17 cellular contexts compared by ENCODE assay signal in the genomic region with DNA sequence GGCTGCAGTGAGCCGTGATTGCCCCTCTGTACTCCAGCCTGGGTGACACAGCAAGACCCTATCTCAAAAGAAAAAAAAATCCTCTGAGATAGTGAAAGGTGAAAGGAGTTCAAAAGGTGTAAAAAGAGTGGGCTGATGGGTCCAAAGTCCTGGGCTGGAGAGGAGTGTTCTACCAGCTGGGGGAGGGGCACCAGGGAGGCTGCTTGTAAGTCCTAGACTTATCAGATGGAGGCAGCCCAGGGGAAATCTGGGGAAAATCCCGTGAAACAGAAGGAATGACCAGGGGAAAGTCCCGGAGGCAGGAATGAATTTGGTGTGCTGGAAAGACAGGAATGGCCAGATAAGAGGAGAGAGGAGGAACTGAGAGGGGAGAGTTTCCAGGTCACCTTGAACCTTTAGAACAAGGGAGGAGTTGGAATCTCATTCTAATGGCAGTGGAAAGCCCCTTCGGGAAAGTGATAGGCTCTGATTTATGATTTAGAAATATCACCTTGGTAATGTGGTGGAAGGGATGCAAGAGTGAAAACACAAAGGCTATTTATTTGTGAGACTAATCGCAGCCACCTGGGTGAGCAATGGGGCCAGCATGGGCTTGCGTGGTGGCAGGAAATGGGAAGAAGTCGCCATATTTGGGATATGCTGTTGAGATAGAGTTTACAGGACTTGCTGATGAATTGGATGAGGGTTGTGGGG. TPM values are rescaled to one million over a fixed set of nuclear protein-coding genes. Genes with fewer than 3 reads are reported as not detected.
DNase-seq lines count a peak whose midpoint lies in the region; ATAC-seq and TF ChIP-seq lines count a peak whose summit lies in the region.
"Had no signal": no experiment of that assay in that cellular context is flagged by ENCODE, and none has a peak within 500 bp of the region (broad histone marks: within the 10 kb centered on the region; RNA-seq: fewer than 3 reads in every experiment).

No MANE protein-coding gene starts in this region.

- H3K27ac ChIP-seq in body of pancreas (peak overlapping the region; percentile 27 to 72 (median 49)), thymus (ENCODE audit: low read depth) (peak overlapping the region; percentile 52)
- H3K27ac ChIP-seq: C4-2B had no signal

- H3K27me3 ChIP-seq in body of pancreas (no peaks in the 10 kb centered on the region), thymus (ENCODE audit: control insufficient read depth, insufficient read depth) (no peaks in the 10 kb centered on the region)

- intact Hi-C loops in body of pancreas (cut with DNase I), result no loop called here
- intact Hi-C loops in Right ventricle myocardium superior (cut with DNase I), result no loop called here

- ATAC-seq in HG02798 (IDR thresholded peaks at IDR 0.05; ENCODE audit: poor library complexity, unreplicated experiment), result peak; percentile 42
- peak; percentile 92 for ATAC-seq in body of pancreas
- peak; percentile 90 for ATAC-seq in left lobe of liver
- no peak for ATAC-seq in GM18868 (IDR thresholded peaks at IDR 0.05; ENCODE audit: unreplicated experiment)
- no peak for ATAC-seq in Right ventricle myocardium superior (ENCODE audit: poor library complexity)
- ATAC-seq: naive thymus-derived CD8-positive, alpha-beta T cell; sciatic nerve; stimulated activated memory B cell treated with anti-CD40 and anti-IgM and Interleukin-4, amounts not matched to agents 10 μg/mL and 1 μg/mL and 100 μg/mL, for 72 hours had no signal

- TF ChIP-seq POLR2A in body of pancreas (IDR thresholded peaks at IDR 0.05), result no peak

- H3K36me3 ChIP-seq in body of pancreas (replicated peaks in 1 of 2; ENCODE audit: insufficient read depth in 1 of 2, low read depth in 2 of 2), result no peaks in the 10 kb centered on the region
- peaks cover 3% of the 10 kb centered on the region for H3K36me3 ChIP-seq in thymus (ENCODE audit: control insufficient read depth, insufficient read depth)
- H3K36me3 ChIP-seq: HAP-1 had no signal

- 29% methylated on average over 7 of the region's 7 CpGs for WGBS in body of pancreas, 2 donors
- WGBS in thymus, result 74% methylated on average over 7 of the region's 7 CpGs

- H3K9me3 ChIP-seq in body of pancreas (no peaks in the 10 kb centered on the region), thymus (ENCODE audit: control insufficient read depth) (no peaks in the 10 kb centered on the region)
- H3K9me3 ChIP-seq: HAP-1 had no signal

- no peak for TF ChIP-seq CTCF in body of pancreas (IDR thresholded peaks at IDR 0.05)

- peak; percentile 60 to 78 (median 68) for DNase-seq in body of pancreas
- DNase-seq in left lobe of liver (ENCODE audit: low spot score), result peak; percentile 63
- DNase-seq in NCI-H2107 treated with DMSO at 0.1 percent for 48 hours (lab: John Stamatoyannopoulos, UW; ENCODE audit: unreplicated experiment), result no peak
- no peak for DNase-seq in Right ventricle myocardium superior
- DNase-seq: activated CD4-positive, alpha-beta T cell treated with anti-CD3 and anti-CD28 coated beads for 48 hours; activated T-cell treated with anti-CD3 and anti-CD28 coated beads, Interleukin-2, amount 50 U/mL, for 48 hours; anterior cingulate cortex; glutamatergic neuron; naive thymus-derived CD8-positive, alpha-beta T cell; NCI-H187 treated with DMSO at 0.1 percent for 48 hours had no signal

- H3K4me3 ChIP-seq in body of pancreas, result no peak overlapping the region
- H3K4me3 ChIP-seq in thymus (ENCODE audit: low read length), result no peak overlapping the region
- H3K4me3 ChIP-seq: HAP-1 had no signal

- H3K4me1 ChIP-seq in body of pancreas (peaks cover 14% of the 10 kb centered on the region), thymus (ENCODE audit: control insufficient read depth, insufficient read depth, low read length) (no peaks in the 10 kb centered on the region)

RNA-seq across cellular contexts. Expression of a gene that starts 23.4 kb away (rescaled TPM):
- 10 to 100 TPM; 21.5 to 28.0 TPM for total RNA-seq in body of pancreas
- 48.3 TPM for total RNA-seq in left lobe of liver
- 36.6 TPM for polyA plus RNA-seq in thymus
- total RNA-seq in Right ventricle myocardium superior, result 58.6 TPM

Comparison
In these comparisons a context has a peak if more than half of its experiments do, and no peak if none do; other contexts are left out.
1. ATAC-seq: peak in HG02798 (single experiment), body of pancreas (single experiment) and left lobe of liver (single experiment); none in GM18868 (single experiment) and Right ventricle myocardium superior (single experiment).
2. DNase-seq: peak in body of pancreas (4 of 4) and left lobe of liver (single experiment); none in NCI-H2107 treated with DMSO at 0.1 percent for 48 hours (single experiment) and Right ventricle myocardium superior (single experiment).